Comparison of ENCODE assay signal across 1 cellular context in the genomic region with DNA sequence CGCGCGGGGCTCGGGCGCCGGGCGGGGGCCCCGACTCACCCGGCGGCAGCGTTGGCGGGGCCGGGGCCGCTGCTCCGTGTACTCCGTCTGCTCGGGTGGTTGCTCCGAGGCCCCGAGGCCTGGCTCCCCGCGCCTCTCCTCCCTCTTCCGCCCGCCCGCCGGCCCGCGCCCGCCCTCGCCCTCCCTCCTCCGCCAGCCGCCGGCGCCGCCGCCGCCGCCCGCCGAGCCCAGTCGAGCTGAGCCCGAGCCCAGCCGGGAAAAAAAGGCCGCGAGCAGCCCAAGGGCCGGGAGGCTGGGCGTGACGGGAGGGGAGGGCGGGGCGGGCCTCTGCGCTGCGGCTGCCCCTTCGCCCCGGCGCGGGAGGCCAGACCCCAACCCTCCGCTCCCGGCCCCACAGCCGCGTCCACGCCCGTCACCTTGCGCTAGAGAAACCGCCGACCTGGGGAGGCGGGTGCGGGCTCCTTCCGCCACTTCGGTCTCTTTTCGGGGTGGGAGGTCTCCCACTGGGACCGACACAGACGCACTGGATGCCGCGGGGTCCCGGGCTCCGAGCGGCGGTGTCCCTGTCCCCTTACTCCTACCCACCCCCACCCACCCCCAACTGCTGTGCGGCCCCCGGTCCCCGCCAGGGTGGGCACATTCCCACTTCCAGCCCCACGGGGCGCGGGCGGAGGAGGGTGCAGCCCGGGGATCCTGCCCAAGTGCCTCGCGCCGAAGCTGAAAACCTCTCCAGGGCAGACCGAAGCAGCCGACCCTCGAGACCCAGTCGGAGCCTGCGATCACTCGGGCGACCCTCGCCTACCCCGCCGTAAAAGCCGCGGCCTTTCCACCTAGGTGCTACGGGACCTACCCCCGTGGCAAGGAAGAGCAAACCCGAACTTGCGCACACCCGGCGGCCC.
TF ChIP-seq lines count a peak whose summit lies in the region.

Gene CERS2 (minus strand): TSS at position 256 of the 899 bp plus-strand sequence. CDS start 5,745 bp downstream, outside the sequence.

TF ChIP-seq in HepG2, 621 proteins besides CTCF, POLR2A, EP300 and RAD21 (continued from another document and continues in another):
- TF ChIP-seq NBN (conservative IDR thresholded peaks at IDR 0.05) (no peak), ZNF138 (CRISPR knock-in tag; IDR thresholded peaks at IDR 0.05; ENCODE audit: low read depth) (no peak), NR1H2 (CRISPR knock-in tag; IDR thresholded peaks at IDR 0.05; ENCODE audit: borderline replicate concordance, low read depth) (no peak), ZSCAN5A (CRISPR knock-in tag; IDR thresholded peaks at IDR 0.05; ENCODE audit: borderline replicate concordance) (no peak), ZNF224 (CRISPR knock-in tag; IDR thresholded peaks at IDR 0.05) (no peak), HNRNPLL (IDR thresholded peaks at IDR 0.05; ENCODE audit: low read depth, low read length, poor library complexity, severe bottlenecking) (peak; percentile 54), EZH2 (conservative IDR thresholded peaks at IDR 0.05; ENCODE audit: low read depth, low read length) (no peak), KMT2A (CRISPR knock-in tag; IDR thresholded peaks at IDR 0.05) (peak; percentile 49; the same call in 1 of the 2 replicates), HMG20A (CRISPR knock-in tag; IDR thresholded peaks at IDR 0.05; ENCODE audit: borderline replicate concordance) (no peak), ZNF354B (CRISPR knock-in tag; IDR thresholded peaks at IDR 0.05) (no peak), ZNF598 (CRISPR knock-in tag; IDR thresholded peaks at IDR 0.05; ENCODE audit: borderline replicate concordance) (no peak), ZBTB7A (CRISPR knock-in tag; IDR thresholded peaks at IDR 0.05) (no peak), ZNF496 (CRISPR knock-in tag; IDR thresholded peaks at IDR 0.05; ENCODE audit: insufficient replicate concordance) (no peak), KDM2A (CRISPR knock-in tag; IDR thresholded peaks at IDR 0.05; ENCODE audit: borderline replicate concordance, low read depth) (peak; percentile 71; the same call in 1 of the 2 replicates), PHF8 (CRISPR knock-in tag; IDR thresholded peaks at IDR 0.05) (peak; percentile 73; the same call in 1 of the 2 replicates), ZNF44 (CRISPR knock-in tag; IDR thresholded peaks at IDR 0.05) (no peak), NFE2L1 (CRISPR knock-in tag; IDR thresholded peaks at IDR 0.05; ENCODE audit: borderline replicate concordance) (no peak), ZSCAN22 (CRISPR knock-in tag; IDR thresholded peaks at IDR 0.05) (no peak), SP5 (CRISPR knock-in tag; IDR thresholded peaks at IDR 0.05; ENCODE audit: borderline replicate concordance, low read depth) (peak; percentile 55; the same call in 1 of the 2 replicates), ZNF7 (CRISPR knock-in tag; IDR thresholded peaks at IDR 0.05) (no peak), ZNF746 (CRISPR knock-in tag; IDR thresholded peaks at IDR 0.05) (peak; percentile 56; the same call in 1 of the 2 replicates), ZBTB38 (CRISPR knock-in tag; IDR thresholded peaks at IDR 0.05) (peak; percentile 67), ZFX (CRISPR knock-in tag; IDR thresholded peaks at IDR 0.05; ENCODE audit: low read depth) (peak; percentile 62), ZNF180 (CRISPR knock-in tag; IDR thresholded peaks at IDR 0.05; ENCODE audit: borderline replicate concordance, low read depth) (no peak), MXI1 (IDR thresholded peaks at IDR 0.05; ENCODE audit: borderline replicate concordance, low read depth, low read length) (peak; percentile 48; the same call in 1 of the 3 replicates), GABPB1 (CRISPR knock-in tag; IDR thresholded peaks at IDR 0.05) (peak; percentile 58; the same call in 1 of the 2 replicates), RARG (CRISPR knock-in tag; IDR thresholded peaks at IDR 0.05; ENCODE audit: low read depth) (no peak), ZBTB4 (CRISPR knock-in tag; IDR thresholded peaks at IDR 0.05; ENCODE audit: borderline replicate concordance) (no peak), NRL (CRISPR knock-in tag; IDR thresholded peaks at IDR 0.05; ENCODE audit: borderline replicate concordance) (no peak; the same call in 1 of the 2 replicates), PHB2 (IDR thresholded peaks at IDR 0.05; ENCODE audit: partially characterized antibody) (no peak)
- TF ChIP-seq, protein P1, sequence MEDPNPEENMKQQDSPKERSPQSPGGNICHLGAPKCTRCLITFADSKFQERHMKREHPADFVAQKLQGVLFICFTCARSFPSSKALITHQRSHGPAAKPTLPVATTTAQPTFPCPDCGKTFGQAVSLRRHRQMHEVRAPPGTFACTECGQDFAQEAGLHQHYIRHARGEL (CRISPR knock-in tag; IDR thresholded peaks at IDR 0.05): no peak
- TF ChIP-seq, protein P2, sequence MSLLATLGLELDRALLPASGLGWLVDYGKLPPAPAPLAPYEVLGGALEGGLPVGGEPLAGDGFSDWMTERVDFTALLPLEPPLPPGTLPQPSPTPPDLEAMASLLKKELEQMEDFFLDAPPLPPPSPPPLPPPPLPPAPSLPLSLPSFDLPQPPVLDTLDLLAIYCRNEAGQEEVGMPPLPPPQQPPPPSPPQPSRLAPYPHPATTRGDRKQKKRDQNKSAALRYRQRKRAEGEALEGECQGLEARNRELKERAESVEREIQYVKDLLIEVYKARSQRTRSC (CRISPR knock-in tag; IDR thresholded peaks at IDR 0.05; ENCODE audit: low read depth): no peak
- TF ChIP-seq, protein P3, sequence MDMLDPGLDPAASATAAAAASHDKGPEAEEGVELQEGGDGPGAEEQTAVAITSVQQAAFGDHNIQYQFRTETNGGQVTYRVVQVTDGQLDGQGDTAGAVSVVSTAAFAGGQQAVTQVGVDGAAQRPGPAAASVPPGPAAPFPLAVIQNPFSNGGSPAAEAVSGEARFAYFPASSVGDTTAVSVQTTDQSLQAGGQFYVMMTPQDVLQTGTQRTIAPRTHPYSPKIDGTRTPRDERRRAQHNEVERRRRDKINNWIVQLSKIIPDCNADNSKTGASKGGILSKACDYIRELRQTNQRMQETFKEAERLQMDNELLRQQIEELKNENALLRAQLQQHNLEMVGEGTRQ (IDR thresholded peaks at IDR 0.05; ENCODE audit: low read depth, low read length): no peak
- TF ChIP-seq, protein P3 (CRISPR knock-in tag; IDR thresholded peaks at IDR 0.05; ENCODE audit: borderline replicate concordance): no peak
- TF ChIP-seq, protein P4, sequence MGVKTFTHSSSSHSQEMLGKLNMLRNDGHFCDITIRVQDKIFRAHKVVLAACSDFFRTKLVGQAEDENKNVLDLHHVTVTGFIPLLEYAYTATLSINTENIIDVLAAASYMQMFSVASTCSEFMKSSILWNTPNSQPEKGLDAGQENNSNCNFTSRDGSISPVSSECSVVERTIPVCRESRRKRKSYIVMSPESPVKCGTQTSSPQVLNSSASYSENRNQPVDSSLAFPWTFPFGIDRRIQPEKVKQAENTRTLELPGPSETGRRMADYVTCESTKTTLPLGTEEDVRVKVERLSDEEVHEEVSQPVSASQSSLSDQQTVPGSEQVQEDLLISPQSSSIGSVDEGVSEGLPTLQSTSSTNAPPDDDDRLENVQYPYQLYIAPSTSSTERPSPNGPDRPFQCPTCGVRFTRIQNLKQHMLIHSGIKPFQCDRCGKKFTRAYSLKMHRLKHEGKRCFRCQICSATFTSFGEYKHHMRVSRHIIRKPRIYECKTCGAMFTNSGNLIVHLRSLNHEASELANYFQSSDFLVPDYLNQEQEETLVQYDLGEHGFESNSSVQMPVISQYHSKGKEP (CRISPR knock-in tag; IDR thresholded peaks at IDR 0.05): no peak
- TF ChIP-seq, protein P5, sequence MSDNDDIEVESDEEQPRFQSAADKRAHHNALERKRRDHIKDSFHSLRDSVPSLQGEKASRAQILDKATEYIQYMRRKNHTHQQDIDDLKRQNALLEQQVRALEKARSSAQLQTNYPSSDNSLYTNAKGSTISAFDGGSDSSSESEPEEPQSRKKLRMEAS (IDR thresholded peaks at IDR 0.05): no peak
- TF ChIP-seq, protein P6, sequence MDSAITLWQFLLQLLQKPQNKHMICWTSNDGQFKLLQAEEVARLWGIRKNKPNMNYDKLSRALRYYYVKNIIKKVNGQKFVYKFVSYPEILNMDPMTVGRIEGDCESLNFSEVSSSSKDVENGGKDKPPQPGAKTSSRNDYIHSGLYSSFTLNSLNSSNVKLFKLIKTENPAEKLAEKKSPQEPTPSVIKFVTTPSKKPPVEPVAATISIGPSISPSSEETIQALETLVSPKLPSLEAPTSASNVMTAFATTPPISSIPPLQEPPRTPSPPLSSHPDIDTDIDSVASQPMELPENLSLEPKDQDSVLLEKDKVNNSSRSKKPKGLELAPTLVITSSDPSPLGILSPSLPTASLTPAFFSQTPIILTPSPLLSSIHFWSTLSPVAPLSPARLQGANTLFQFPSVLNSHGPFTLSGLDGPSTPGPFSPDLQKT (CRISPR knock-in tag; IDR thresholded peaks at IDR 0.05; ENCODE audit: borderline replicate concordance): no peak
- TF ChIP-seq, protein P7, sequence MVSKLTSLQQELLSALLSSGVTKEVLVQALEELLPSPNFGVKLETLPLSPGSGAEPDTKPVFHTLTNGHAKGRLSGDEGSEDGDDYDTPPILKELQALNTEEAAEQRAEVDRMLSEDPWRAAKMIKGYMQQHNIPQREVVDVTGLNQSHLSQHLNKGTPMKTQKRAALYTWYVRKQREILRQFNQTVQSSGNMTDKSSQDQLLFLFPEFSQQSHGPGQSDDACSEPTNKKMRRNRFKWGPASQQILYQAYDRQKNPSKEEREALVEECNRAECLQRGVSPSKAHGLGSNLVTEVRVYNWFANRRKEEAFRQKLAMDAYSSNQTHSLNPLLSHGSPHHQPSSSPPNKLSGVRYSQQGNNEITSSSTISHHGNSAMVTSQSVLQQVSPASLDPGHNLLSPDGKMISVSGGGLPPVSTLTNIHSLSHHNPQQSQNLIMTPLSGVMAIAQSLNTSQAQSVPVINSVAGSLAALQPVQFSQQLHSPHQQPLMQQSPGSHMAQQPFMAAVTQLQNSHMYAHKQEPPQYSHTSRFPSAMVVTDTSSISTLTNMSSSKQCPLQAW (CRISPR knock-in tag; IDR thresholded peaks at IDR 0.05): no peak
